1 cellular context compared by ENCODE assay signal in genomic region chr10:124926548-124926947, GRCh38.
TF ChIP-seq lines count a peak whose summit lies in the region.

No MANE protein-coding gene starts in this region.

TF ChIP-seq in GM23338, 12 proteins besides CTCF, POLR2A, EP300 and RAD21:
- TF ChIP-seq ETS1 (IDR thresholded peaks at IDR 0.05) (no peak), CREB1 (CRISPR knock-in tag; IDR thresholded peaks at IDR 0.05; ENCODE audit: low read depth) (no peak), ZNF462 (CRISPR knock-in tag; IDR thresholded peaks at IDR 0.05) (no peak), ZNF331 (CRISPR knock-in tag; IDR thresholded peaks at IDR 0.05; ENCODE audit: low read depth) (no peak), REST (IDR thresholded peaks at IDR 0.05; ENCODE audit: unreplicated experiment) (no peak), JUNB (IDR thresholded peaks at IDR 0.05; ENCODE audit: unreplicated experiment) (no peak), POLR2AphosphoS5 (IDR thresholded peaks at IDR 0.05; ENCODE audit: low read depth) (no peak), STAT1 (IDR thresholded peaks at IDR 0.05; ENCODE audit: unreplicated experiment) (no peak)
